8 cellular contexts compared by ENCODE assay signal in genomic region chr9:129549684-129550083, GRCh38.
DNase-seq lines count a peak whose midpoint lies in the region; ATAC-seq and TF ChIP-seq lines count a peak whose summit lies in the region.

No MANE protein-coding gene starts in this region.

- H3K27me3 Mint-ChIP-seq in neural crest cell (ENCODE audit: low read depth) = no peaks in the 10 kb centered on the region

- H3K4me1 ChIP-seq in foreskin keratinocyte = no peaks in the 10 kb centered on the region

- H3K27ac Mint-ChIP-seq in neural crest cell (ENCODE audit: unreplicated experiment) = peak overlapping the region; percentile 50

- peaks cover 2% of the 10 kb centered on the region for H3K27me3 ChIP-seq in foreskin keratinocyte

- H3K36me3 Mint-ChIP-seq in neural crest cell (ENCODE audit: low read depth) = no peaks in the 10 kb centered on the region

- peaks cover 37% of the 10 kb centered on the region for H3K4me1 Mint-ChIP-seq in neural crest cell

- H3K9me3 Mint-ChIP-seq in neural crest cell = no peaks in the 10 kb centered on the region

- H3K27ac ChIP-seq in foreskin keratinocyte = no peak overlapping the region

- peak; percentile 6 for ATAC-seq in foreskin keratinocyte
- ATAC-seq in GM19023 (IDR thresholded peaks at IDR 0.05; ENCODE audit: unreplicated experiment) = no peak
- no peak for ATAC-seq in HG03378 (IDR thresholded peaks at IDR 0.05; ENCODE audit: unreplicated experiment)

- TF ChIP-seq CTCF in WI38 (IDR thresholded peaks at IDR 0.05; ENCODE audit: low read depth, low read length) (no peak), foreskin keratinocyte (conservative IDR thresholded peaks at IDR 0.05) (no peak), neural crest cell (conservative IDR thresholded peaks at IDR 0.05) (no peak)

- DNase-seq in AG20443 (ENCODE audit: low spot score) (peak; percentile 71), foreskin keratinocyte (no peak), neural crest cell (ENCODE audit: low read depth, low spot score) (no peak), NOMO-1 treated with dmso at 0.1 percent for 144 hours (lab: John Stamatoyannopoulos, UW; ENCODE audit: unreplicated experiment) (no peak), NCI-H187 treated with DMSO at 0.1 percent for 48 hours (lab: John Stamatoyannopoulos, UW) (no peak)

- H3K4me3 Mint-ChIP-seq in neural crest cell = peak overlapping the region; percentile 88

- H3K4me3 ChIP-seq in WI38 (ENCODE audit: low read depth, low read length) = peak overlapping the region; percentile 56
